Comparison of ENCODE assay signal across 7 cellular contexts in the genomic region with DNA sequence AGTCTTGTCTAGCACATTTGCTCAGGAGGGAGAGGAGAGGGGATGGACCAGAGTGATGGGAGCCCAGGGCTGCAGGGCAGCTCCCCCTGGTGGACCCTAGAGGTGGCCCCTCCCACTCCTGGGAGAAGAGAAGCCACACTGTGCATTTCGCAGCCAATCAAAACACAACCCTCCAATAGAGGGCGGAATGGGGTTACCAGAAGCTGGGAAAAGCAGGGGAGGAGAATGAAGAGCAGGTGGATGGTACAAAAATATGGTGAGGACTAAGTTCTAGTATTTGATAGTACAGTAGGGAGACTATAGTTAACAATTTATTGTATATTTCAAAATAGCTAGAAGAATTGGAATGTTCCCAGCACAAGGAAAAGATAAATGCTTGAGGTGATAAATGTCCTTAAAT. TPM values are rescaled to one million over a fixed set of nuclear protein-coding genes. Genes with fewer than 3 reads are reported as not detected.
DNase-seq lines count a peak whose midpoint lies in the region; ATAC-seq and TF ChIP-seq lines count a peak whose summit lies in the region.

No MANE protein-coding gene starts in this region.

- H3K9me3 ChIP-seq in right lobe of liver, result no peaks in the 10 kb centered on the region

- H3K36me3 ChIP-seq in right lobe of liver, result peaks cover 0 to 30% (median 14%) of the 10 kb centered on the region in 4 donors

- intact Hi-C loops in right lobe of liver (cut with DNase I), result loop anchor here (10.0 kb wide), 2 partner anchors 70 to 80 kb away; no protein-coding TSS in a partner anchor

- WGBS in right lobe of liver (ENCODE audit: insufficient coverage, low coverage, low lambda C conversion rate, missing lambda C conversion rate), result 68% methylated on average over 2 of the region's 2 CpGs

- no peak for TF ChIP-seq POLR2A in right lobe of liver (IDR thresholded peaks at IDR 0.05)

- DNase-seq in NCI-H345 treated with DMSO at 0.1 percent for 48 hours (lab: John Stamatoyannopoulos, UW; ENCODE audit: unreplicated experiment) (peak; percentile 29), dermis blood vessel endothelial cell (peak; percentile 92), right lobe of liver (peak in 1 of 3 donors; percentile 69)
- peak; percentile 12 for DNase-seq in stimulated activated CD8-positive, alpha-beta memory T cell treated with anti-CD3 and anti-CD28 coated beads, Interleukin-15, amount 100 ng/mL, for 1 hour (ENCODE audit: low read depth)

- TF ChIP-seq CTCF in GM12874 (IDR thresholded peaks at IDR 0.05; ENCODE audit: insufficient read depth, low read depth, low read length) (peak; percentile 81), right lobe of liver (IDR thresholded peaks at IDR 0.05) (peak; percentile 59 to 84 (median 64))

- H3K27me3 ChIP-seq in right lobe of liver, result no peaks in the 10 kb centered on the region

- no peak overlapping the region for H3K4me3 ChIP-seq in right lobe of liver

- no peak overlapping the region for H3K27ac ChIP-seq in right lobe of liver

- ATAC-seq in HG02981 (IDR thresholded peaks at IDR 0.05; ENCODE audit: unreplicated experiment) (peak; percentile 70), right lobe of liver (peak; percentile 86 to 90 (median 88))
- ATAC-seq in activated CD4-positive, CD25-positive, alpha-beta regulatory T cell treated with anti-CD3 and anti-CD28 coated beads, Interleukin-2, amount 50 U/mL, for 24 hours, result peak; percentile 66 to 77

- no peaks in the 10 kb centered on the region for H3K4me1 ChIP-seq in right lobe of liver

RNA-seq across cellular contexts. Expression of gene VASH1, which starts 23.6 kb away (rescaled TPM):
- total RNA-seq in dermis blood vessel endothelial cell (97.0 and 97.9 TPM in 2 replicates), right lobe of liver (10 to 100 TPM in 1 of 6 experiments, 1 to 10 TPM in 5; 2.0 to 12.3 (median 4.6) TPM)

RNA-seq across cellular contexts. Expression of gene ANGEL1, which starts 27.8 kb away (rescaled TPM):
- total RNA-seq in dermis blood vessel endothelial cell, result 9.4 and 10.4 TPM in 2 replicates
- 10 to 100 TPM in 5 of 6 experiments, 1 to 10 TPM in 1; 9.3 to 17.8 (median 14.4) TPM for total RNA-seq in right lobe of liver

RNA-seq across cellular contexts. Expression of gene LRRC74A, which starts 41.3 kb away (rescaled TPM):
- not detected in 2 replicates for total RNA-seq in dermis blood vessel endothelial cell
- not detected for total RNA-seq in right lobe of liver
